1 cellular context compared by ENCODE assay signal in genomic region chr17:42154514-42154883, GRCh38.
TF ChIP-seq lines count a peak whose summit lies in the region.

No MANE protein-coding gene starts in this region.

TF ChIP-seq in HEK293, 187 proteins besides CTCF, POLR2A, EP300 and RAD21 (continued from another document):
- TF ChIP-seq ZBTB10 (tag by site-specific recombination; IDR thresholded peaks at IDR 0.05) = peak; percentile 51; the same call in 1 of the 2 replicates
- TF ChIP-seq ZBTB21 (tag by site-specific recombination; IDR thresholded peaks at IDR 0.05) = 0 out of 2 replicates have a peak, but pooled peaks have one; percentile 5
- no peak for TF ChIP-seq ZNF560 (tag by site-specific recombination; IDR thresholded peaks at IDR 0.05; ENCODE audit: borderline replicate concordance)
- no peak for TF ChIP-seq SALL2 (tag by site-specific recombination; IDR thresholded peaks at IDR 0.05; ENCODE audit: borderline replicate concordance)
- TF ChIP-seq ZBTB7A (tag by site-specific recombination; IDR thresholded peaks at IDR 0.05; ENCODE audit: low read depth) = 0 out of 2 replicates have a peak, but pooled peaks have one; percentile 53
- TF ChIP-seq KLF10 (tag by site-specific recombination; IDR thresholded peaks at IDR 0.05) = no peak
TF ChIP-seq in HEK293: peak in this region for 6.
